In the genomic region with DNA sequence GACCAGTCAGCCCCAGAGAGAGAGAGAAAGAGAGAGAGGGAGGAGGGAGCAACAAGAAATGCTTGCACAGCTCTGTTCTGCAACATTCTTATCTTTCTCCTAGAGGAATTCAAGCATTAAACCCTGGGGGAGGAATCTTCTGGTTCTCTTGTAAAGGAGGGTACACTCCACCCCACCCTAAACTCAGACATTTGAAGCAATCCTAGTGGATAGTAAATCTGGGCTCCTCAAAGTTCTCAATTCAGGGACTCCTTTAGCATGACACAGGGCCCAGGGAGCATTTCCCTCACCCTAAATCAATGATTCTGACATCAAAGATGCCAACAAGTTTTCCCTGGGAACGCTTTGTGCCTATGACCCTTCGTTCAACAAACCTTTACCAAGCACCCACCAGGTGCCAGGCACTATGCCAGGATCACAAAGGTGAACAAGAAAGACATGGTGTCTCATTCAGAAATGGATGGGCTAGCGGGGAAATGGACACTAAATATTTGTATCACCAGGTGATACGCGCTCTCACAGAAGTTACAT, we compare ENCODE assay signal across 13 cellular contexts. TPM values are rescaled to one million over a fixed set of nuclear protein-coding genes. Genes with fewer than 3 reads are reported as not detected.
DNase-seq lines count a peak whose midpoint lies in the region; ATAC-seq and TF ChIP-seq lines count a peak whose summit lies in the region.
"Had no signal": no experiment of that assay in that cellular context is flagged by ENCODE, and none has a peak within 500 bp of the region (broad histone marks: within the 10 kb centered on the region; RNA-seq: fewer than 3 reads in every experiment).

No MANE protein-coding gene starts in this region.

- H3K4me3 ChIP-seq in HUES6 (ENCODE audit: low read depth, low read length) (no peak overlapping the region), mammary epithelial cell (replicated peaks in 1 of 3; ENCODE audit: insufficient read depth in 1 of 3, low read depth in 2 of 3, low read length in 3 of 3) (no peak overlapping the region)

- H3K9ac ChIP-seq in HUES6 (ENCODE audit: low read length) (peak overlapping the region; percentile 82), mammary epithelial cell (ENCODE audit: insufficient read depth, low read length) (peak overlapping the region; percentile 67)

- intact Hi-C loops in mammary epithelial cell (cut with micrococcal nuclease), result loop anchor here (10.0 kb wide), 1 partner anchor 794 kb away; no protein-coding TSS in a partner anchor
- intact Hi-C loops in head of caudate nucleus (cut with DNase I), result no loop called here

- H3K36me3 ChIP-seq in HUES6 (ENCODE audit: control insufficient read depth, insufficient read depth, low read length) (no peaks in the 10 kb centered on the region), mammary epithelial cell (ENCODE audit: insufficient read depth, low read length) (no peaks in the 10 kb centered on the region)

- H3K27ac ChIP-seq in HUES6 (ENCODE audit: low read depth, low read length) (peak overlapping the region; percentile 18; the same call in 1 of the 2 replicates), mammary epithelial cell (ENCODE audit: insufficient read depth, low read depth, low read length) (peak overlapping the region; percentile 93)
- H3K27ac ChIP-seq: HL-60 had no signal

- H3K27ac Mint-ChIP-seq in nephron, result peak overlapping the region; percentile 75 to 81 (median 77)
- H3K27ac Mint-ChIP-seq: T-helper 1 cell treated with Interleukin-12 subunit alpha and Interleukin-12 subunit beta and Interleukin-4 antibody, amounts not matched to agents 30 μg/mL and 1 μg/mL, for 36 hours had no signal

- no peaks in the 10 kb centered on the region for H4K20me1 ChIP-seq in mammary epithelial cell (ENCODE audit: insufficient read depth, low read length)

- TF ChIP-seq CTCF in mammary epithelial cell (conservative IDR thresholded peaks at IDR 0.05 in 1 of 2, IDR thresholded peaks at IDR 0.05 in 1 of 2; ENCODE audit: extremely low read depth in 1 of 2, insufficient read depth in 1 of 2, low read depth in 1 of 2, low read length in 2 of 2), result no peak
- TF ChIP-seq CTCF in nephron (IDR thresholded peaks at IDR 0.05; ENCODE audit: unreplicated experiment in 3 of 3), result no peak

- H3K36me3 Mint-ChIP-seq in nephron (ENCODE audit: low read depth), result no peaks in the 10 kb centered on the region
- H3K36me3 Mint-ChIP-seq: CD4-positive, CD25-positive, alpha-beta regulatory T cell had no signal

- 50% methylated on average over 5 of the region's 5 CpGs for WGBS in mammary epithelial cell (ENCODE audit: low coverage, missing lambda C conversion rate)

- CTCF ChIA-PET in mammary epithelial cell (lab: Charles Lee; ENCODE audit: low non-redundant PET), result interaction anchor here (0.5 to 0.7 kb wide), 2 partner anchors 14 to 804 kb away, joined by 3 to 6 read pairs; no protein-coding TSS in a partner anchor

- peaks cover 22% of the 10 kb centered on the region for H3K4me1 ChIP-seq in HUES6 (ENCODE audit: control insufficient read depth, insufficient read depth, low read length)
- H3K4me1 ChIP-seq in mammary epithelial cell (ENCODE audit: insufficient read depth, low read length), result peaks cover 46% of the 10 kb centered on the region

- H3K4me2 ChIP-seq in mammary epithelial cell (ENCODE audit: insufficient read depth, low read depth, low read length), result peak overlapping the region; percentile 87

- DNase-seq in A172 (ENCODE audit: low spot score) (peak; percentile 74), mammary epithelial cell (no peak), head of caudate nucleus (no peak)
- DNase-seq: CD4-positive, CD25-positive, alpha-beta regulatory T cell; NCI-H2081 treated with DMSO at 0.1 percent for 48 hours; stimulated activated CD4-positive, alpha-beta T cell treated with anti-CD3 and anti-CD28 coated beads, Interleukin-4, amount 100 ng/mL, for 4 hours had no signal

- BruUV-seq in mammary epithelial cell (replicated peaks; lab: Mats Ljungman, UMichigan), result no TSS peak

- no peaks in the 10 kb centered on the region for H3K9me3 ChIP-seq in HUES6 (ENCODE audit: control insufficient read depth, insufficient read depth, low read depth, low read length)
- H3K9me3 ChIP-seq in mammary epithelial cell (replicated peaks; ENCODE audit: insufficient read depth, low read length), result no peaks in the 10 kb centered on the region

- H3K79me2 ChIP-seq in mammary epithelial cell (ENCODE audit: insufficient read depth, low read length), result no peaks in the 10 kb centered on the region

- no peaks in the 10 kb centered on the region for H3K27me3 Mint-ChIP-seq in nephron (ENCODE audit: low read depth)
- H3K27me3 Mint-ChIP-seq: CD4-positive, CD25-positive, alpha-beta regulatory T cell had no signal

- no peaks in the 10 kb centered on the region for H3K9me3 Mint-ChIP-seq in nephron
- H3K9me3 Mint-ChIP-seq: CD4-positive, CD25-positive, alpha-beta regulatory T cell; T-helper 1 cell treated with Interleukin-12 subunit alpha and Interleukin-12 subunit beta and Interleukin-4 antibody, amounts not matched to agents 30 μg/mL and 1 μg/mL, for 36 hours had no signal

- peaks cover 31% of the 10 kb centered on the region for H3K4me1 Mint-ChIP-seq in nephron

- peak overlapping the region; percentile 71 for H2AFZ ChIP-seq in mammary epithelial cell (ENCODE audit: low read depth, low read length)

- in situ Hi-C loops in mammary epithelial cell (cut with MboI; ENCODE audit: low sequenced_read_pairs in 2 of 2), result no loop called here

- no peak overlapping the region for H3K4me3 Mint-ChIP-seq in nephron
- H3K4me3 Mint-ChIP-seq: CD4-positive, CD25-positive, alpha-beta regulatory T cell; T-helper 1 cell treated with Interleukin-12 subunit alpha and Interleukin-12 subunit beta and Interleukin-4 antibody, amounts not matched to agents 30 μg/mL and 1 μg/mL, for 36 hours had no signal

- ATAC-seq in GM19467 (IDR thresholded peaks at IDR 0.05; ENCODE audit: unreplicated experiment) (no peak), GM21717 (IDR thresholded peaks at IDR 0.05; ENCODE audit: unreplicated experiment) (no peak), GM19023 (IDR thresholded peaks at IDR 0.05; ENCODE audit: unreplicated experiment) (no peak)

- no peaks in the 10 kb centered on the region for H3K27me3 ChIP-seq in HUES6 (ENCODE audit: control insufficient read depth, insufficient read depth, low read length)
- no peaks in the 10 kb centered on the region for H3K27me3 ChIP-seq in mammary epithelial cell (ENCODE audit: insufficient read depth, low read length)

- dilution Hi-C loops in mammary epithelial cell (cut with HindIII; ENCODE audit: low sequenced_read_pairs), result no loop called here

RNA-seq across cellular contexts. Expression of a gene that starts 11.9 kb away (rescaled TPM):
- 432 and 455 TPM in 2 replicates for total RNA-seq in A172 (2014; rRNA removed; shearing (Covaris generic))
- 100 to 1,000 TPM; 270 to 454 TPM for total RNA-seq in mammary epithelial cell
- polyA plus RNA-seq in mammary epithelial cell, result 234 TPM
- 517 TPM for polyA minus RNA-seq in mammary epithelial cell

RNA-seq across cellular contexts. Expression of a gene that starts 35.0 kb away (rescaled TPM):
- not detected in 2 replicates for total RNA-seq in A172 (2014; rRNA removed; shearing (Covaris generic))
- 1 to 10 TPM; 5.2 to 9.5 TPM for total RNA-seq in mammary epithelial cell
- polyA plus RNA-seq in mammary epithelial cell, result 4.5 TPM
- 0.78 TPM for polyA minus RNA-seq in mammary epithelial cell
